Comparison of ENCODE assay signal across 13 cellular contexts in the genomic region with DNA sequence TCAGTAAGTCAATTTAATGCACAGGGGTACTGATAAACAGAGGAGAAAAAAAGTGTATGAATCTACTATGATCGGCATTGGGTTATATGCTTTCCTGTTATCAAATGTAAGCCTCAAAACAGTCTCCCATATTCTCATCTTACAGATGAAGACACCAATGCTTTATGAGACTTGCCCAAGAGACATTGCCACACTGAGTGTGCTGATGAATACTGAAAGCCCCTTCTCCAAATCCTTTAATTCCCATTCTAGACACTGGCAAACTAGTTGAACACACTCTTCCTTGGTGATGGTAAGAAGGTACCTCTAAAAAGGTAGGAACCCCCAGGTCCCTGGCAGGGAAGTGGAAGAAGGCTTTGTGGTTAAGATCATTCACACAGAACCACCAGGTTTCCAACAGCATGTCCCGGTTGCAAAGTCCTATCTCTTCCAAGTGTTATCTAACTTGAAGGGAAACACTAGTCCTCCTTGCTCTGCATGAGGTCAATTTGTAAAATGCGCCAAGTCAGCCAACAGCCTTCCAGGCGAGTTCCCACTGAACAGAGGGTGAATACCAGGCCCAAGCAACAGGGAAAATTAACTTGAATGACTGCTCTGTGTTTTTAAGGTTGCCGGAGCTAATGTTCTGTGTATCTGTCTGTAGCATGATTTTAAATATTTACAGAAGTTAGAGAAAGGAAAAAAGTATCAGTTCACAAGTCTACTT. TPM values are rescaled to one million over a fixed set of nuclear protein-coding genes. Genes with fewer than 3 reads are reported as not detected.
DNase-seq lines count a peak whose midpoint lies in the region; ATAC-seq and TF ChIP-seq lines count a peak whose summit lies in the region.
"Had no signal": no experiment of that assay in that cellular context is flagged by ENCODE, and none has a peak within 500 bp of the region (broad histone marks: within the 10 kb centered on the region; RNA-seq: fewer than 3 reads in every experiment).

No MANE protein-coding gene starts in this region.

- H3K36me3 ChIP-seq in IMR-90 (ENCODE audit: control insufficient read depth, insufficient read depth, low read length) (peaks cover 5% of the 10 kb centered on the region), stomach (peaks cover 0 to 12% (median 9%) of the 10 kb centered on the region in 4 donors)
- H3K36me3 ChIP-seq: neutrophil had no signal

- CTCF ChIA-PET in IMR-90 (lab: Yijun Ruan, JAX) = no interaction called here

- no peak for TF ChIP-seq POLR2A in IMR-90 (IDR thresholded peaks at IDR 0.05; ENCODE audit: low read depth, low read length)
- no peak for TF ChIP-seq POLR2A in stomach (IDR thresholded peaks at IDR 0.05)

- BruUV-seq in IMR-90 (replicated peaks; lab: Mats Ljungman, UMichigan) = no TSS peak

- in situ Hi-C loops in IMR-90 (cut with MboI; ENCODE audit: low sequenced_read_pairs) = no loop called here

- H3K4me1 ChIP-seq in IMR-90 (ENCODE audit: control insufficient read depth, insufficient read depth, low read length) = peaks cover 9% of the 10 kb centered on the region
- peaks cover 22 to 77% (median 59%) of the 10 kb centered on the region in 4 donors for H3K4me1 ChIP-seq in stomach

- H3K9me1 ChIP-seq in IMR-90 (ENCODE audit: insufficient read depth, low read length) = peaks cover 16% of the 10 kb centered on the region

- no peaks in the 10 kb centered on the region for H3K9me3 Mint-ChIP-seq in chondrocyte (ENCODE audit: low read depth)

- H3K27me3 ChIP-seq in IMR-90 (ENCODE audit: control insufficient read depth, insufficient read depth, low read length) = no peaks in the 10 kb centered on the region
- no peaks in the 10 kb centered on the region for H3K27me3 ChIP-seq in stomach
- H3K27me3 ChIP-seq: ascending aorta, SJSA1 had no signal

- ATAC-seq in IMR-90 (ENCODE audit: low read depth) (no peak), GM18870 (IDR thresholded peaks at IDR 0.05; ENCODE audit: unreplicated experiment) (no peak), GM21515 (IDR thresholded peaks at IDR 0.05; ENCODE audit: unreplicated experiment) (no peak)
- ATAC-seq: activated CD8-positive, alpha-beta T cell treated with anti-CD3 and anti-CD28 coated beads, Interleukin-2, amount 10 ng/mL, durations not matched to agents 7 days and 5 days had no signal

- H3K9me3 ChIP-seq in IMR-90 (ENCODE audit: control insufficient read depth, insufficient read depth, low read length) (no peaks in the 10 kb centered on the region), stomach (no peaks in the 10 kb centered on the region)
- H3K9me3 ChIP-seq: ascending aorta, HAP-1, neutrophil, SJSA1 had no signal

- H2BK15ac ChIP-seq in IMR-90 (ENCODE audit: low read depth, low read length) = no peak overlapping the region

- TF ChIP-seq EP300 in stomach (IDR thresholded peaks at IDR 0.05) = no peak

- no peak for TF ChIP-seq RAD21 in IMR-90 (IDR thresholded peaks at IDR 0.05; ENCODE audit: low read length)

- H4K20me1 ChIP-seq in IMR-90 (ENCODE audit: insufficient read depth, low read length) = peaks cover 59% of the 10 kb centered on the region

- no peak overlapping the region for H4K8ac ChIP-seq in IMR-90 (ENCODE audit: low read depth in 2 of 2, low read length in 2 of 2)

- H3K79me1 ChIP-seq in IMR-90 (ENCODE audit: low read depth in 1 of 2, low read length in 2 of 2) = peaks cover 33 to 68% of the 10 kb centered on the region in 2 experiments

- peak overlapping the region; percentile 86 for H3K27ac Mint-ChIP-seq in chondrocyte (ENCODE audit: unreplicated experiment)
- H3K27ac Mint-ChIP-seq: activated CD8-positive, alpha-beta T cell treated with anti-CD3 and anti-CD28 coated beads, Interleukin-2, amount 10 ng/mL, durations not matched to agents 7 days and 5 days had no signal

- dilution Hi-C loops in IMR-90 (cut with HindIII; ENCODE audit: low sequenced_read_pairs, unreplicated experiment) = no loop called here

- H2BK5ac ChIP-seq in IMR-90 (ENCODE audit: low read depth, low read length, poor library complexity, severe bottlenecking) = no peak overlapping the region

- H3K4me2 ChIP-seq in IMR-90 (ENCODE audit: low read depth, low read length) = no peak overlapping the region; the same call in 1 of the 2 replicates

- no peak overlapping the region for H4K91ac ChIP-seq in IMR-90 (ENCODE audit: insufficient read depth, low read depth, low read length)

- H3K56ac ChIP-seq in IMR-90 (ENCODE audit: extremely low read depth, insufficient read depth, low read length) = no peak overlapping the region

- H3K9ac ChIP-seq in IMR-90 (ENCODE audit: low read depth, low read length) = no peak overlapping the region

- no peak overlapping the region for H2AK9ac ChIP-seq in IMR-90 (replicated peaks; ENCODE audit: low read depth, low read length, poor library complexity)

- TF ChIP-seq CTCF in IMR-90 (conservative IDR thresholded peaks at IDR 0.05; ENCODE audit: low read depth, low read length) = no peak
- TF ChIP-seq CTCF in chondrocyte (IDR thresholded peaks at IDR 0.05) = no peak
- TF ChIP-seq CTCF in stomach (IDR thresholded peaks at IDR 0.05) = no peak

- H2BK20ac ChIP-seq in IMR-90 (ENCODE audit: low read depth, low read length) = no peak overlapping the region

- H4K5ac ChIP-seq in IMR-90 (ENCODE audit: low read depth, low read length) = no peak overlapping the region

- H3K27me3 Mint-ChIP-seq in chondrocyte (ENCODE audit: low read depth) = no peaks in the 10 kb centered on the region

- H3K4me3 ChIP-seq in IMR-90 (ENCODE audit: insufficient read depth, low read depth, low read length) (no peak overlapping the region), stomach (no peak overlapping the region)
- H3K4me3 ChIP-seq: ascending aorta, HAP-1, SJSA1 had no signal

- peak; percentile 45 for DNase-seq in IMR-90
- DNase-seq in chondrocyte (ENCODE audit: low spot score) = no peak
- DNase-seq in iris pigment epithelial cell (ENCODE audit: low read depth) = peak; percentile 47
- no peak for DNase-seq in stomach
- DNase-seq in NCI-H1694 (lab: John Stamatoyannopoulos, UW) = no peak
- DNase-seq in posterior vena cava (ENCODE audit: low spot score) = no peak
- DNase-seq: activated CD8-positive, alpha-beta T cell treated with anti-CD3 and anti-CD28 coated beads, Interleukin-2, amount 10 ng/mL, durations not matched to agents 7 days and 5 days had no signal

- H2BK120ac ChIP-seq in IMR-90 (ENCODE audit: low read depth, low read length) = no peak overlapping the region

- no CpG with 5 or more reads among the region's 5 CpGs for WGBS in IMR-90 (ENCODE audit: extremely low coverage in 2 of 2, insufficient read length in 1 of 2), 2 experiments
- 34 to 47% (median 44%) methylated on average over 5 of the region's 5 CpGs for WGBS in stomach, 5 donors

- H3K36me3 Mint-ChIP-seq in chondrocyte (ENCODE audit: low read depth) = peaks cover 6% of the 10 kb centered on the region

- no peak overlapping the region for H3K14ac ChIP-seq in IMR-90 (replicated peaks; ENCODE audit: low read depth, low read length)

- H3K4ac ChIP-seq in IMR-90 (ENCODE audit: low read depth, low read length) = no peak overlapping the region

- H3K27ac ChIP-seq in IMR-90 (ENCODE audit: insufficient read depth, low read length) = no peak overlapping the region
- H3K27ac ChIP-seq in stomach = peak overlapping the region; percentile 46 to 99 (median 98)
- H3K27ac ChIP-seq: neutrophil, SJSA1 had no signal

- peak overlapping the region; percentile 31 for H3K4me3 Mint-ChIP-seq in chondrocyte (ENCODE audit: unreplicated experiment)
- H3K4me3 Mint-ChIP-seq: activated CD8-positive, alpha-beta T cell treated with anti-CD3 and anti-CD28 coated beads, Interleukin-2, amount 10 ng/mL, durations not matched to agents 7 days and 5 days had no signal

- H2AK5ac ChIP-seq in IMR-90 (ENCODE audit: low read depth, low read length) = no peak overlapping the region

- H3K4me1 Mint-ChIP-seq in chondrocyte (ENCODE audit: low read depth) = peaks cover 62% of the 10 kb centered on the region

- intact Hi-C loops in IMR-90 (cut with micrococcal nuclease) (no loop called here), stomach (cut with DNase I; ENCODE audit: low total_unique reads) (no loop called here), posterior vena cava (cut with DNase I) (no loop called here)

- no peak overlapping the region for H2AFZ ChIP-seq in IMR-90 (replicated peaks; ENCODE audit: low read length, poor library complexity)

- no peak overlapping the region for H3K23ac ChIP-seq in IMR-90 (ENCODE audit: low read depth, low read length)

- POLR2A ChIA-PET in IMR-90 (lab: Charles Lee; ENCODE audit: unreplicated experiment) = no interaction called here

- H3K18ac ChIP-seq in IMR-90 (ENCODE audit: low read depth, low read length) = no peak overlapping the region

TF ChIP-seq in IMR-90, 13 proteins besides CTCF, POLR2A, EP300 and RAD21 (continues in another document):
- TF ChIP-seq MXI1 (IDR thresholded peaks at IDR 0.05; ENCODE audit: borderline replicate concordance, low read depth, low read length) (no peak), SMC3 (IDR thresholded peaks at IDR 0.05; ENCODE audit: low read depth, low read length) (no peak), RCOR1 (IDR thresholded peaks at IDR 0.05; ENCODE audit: insufficient replicate concordance, low read length) (no peak), MAZ (IDR thresholded peaks at IDR 0.05; ENCODE audit: borderline replicate concordance, low read depth, low read length) (no peak), CEBPB (IDR thresholded peaks at IDR 0.05; ENCODE audit: low read depth, low read length) (no peak), CHD1 (IDR thresholded peaks at IDR 0.05; ENCODE audit: low read depth, low read length) (no peak), BHLHE40 (IDR thresholded peaks at IDR 0.05; ENCODE audit: low read depth, low read length) (no peak), NFE2L2 (IDR thresholded peaks at IDR 0.05; ENCODE audit: low read depth, low read length) (no peak), USF2 (IDR thresholded peaks at IDR 0.05; ENCODE audit: low read depth, low read length) (no peak), FOS (IDR thresholded peaks at IDR 0.05; ENCODE audit: low read depth, low read length) (no peak)

RNA-seq across cellular contexts. Expression of gene SETD7, which starts 5.1 kb away (rescaled TPM):
- 46.6 and 80.3 TPM in 2 replicates for total RNA-seq in IMR-90 (2012; rRNA removed)
- polyA plus RNA-seq in IMR-90 (2012; rRNA removed) = 13.8 and 17.0 TPM in 2 replicates
- polyA plus RNA-seq in IMR-90 (2012; cell fraction: cytosol; rRNA removed) = 5.0 and 5.2 TPM in 2 replicates
- 2.4 and 9.0 TPM in 2 replicates for polyA plus RNA-seq in IMR-90 (2012; cell fraction: nucleus; rRNA removed; ENCODE audit: low replicate concordance)
- 56.0 to 63.6 TPM (median 56.3 TPM) in 3 replicates for total RNA-seq in chondrocyte
- 10 to 100 TPM; 12.7 to 96.9 (median 57.1) TPM for total RNA-seq in stomach
- polyA plus RNA-seq in stomach = 10 to 100 TPM in 2 of 3 donors, 1 to 10 TPM in 1; 9.7 to 22.8 (median 22.7) TPM
- total RNA-seq in posterior vena cava = 10 to 100 TPM; 69.0 to 75.4 TPM

Comparison
In these comparisons a context has a peak if more than half of its experiments do, and no peak if none do; other contexts are left out.
1. DNase-seq: peak in IMR-90 (single experiment) and iris pigment epithelial cell (single experiment); none in chondrocyte (single experiment), stomach (single experiment), NCI-H1694 (single experiment) and posterior vena cava (single experiment).